ENCODE assay signal across 15 cellular contexts in genomic region chr6:50785921-50786320, GRCh38. TPM values are rescaled to one million over a fixed set of nuclear protein-coding genes. Genes with fewer than 3 reads are reported as not detected.
A peak's percentile ranks its signal among the peaks of the same experiment; 100 is the strongest.
DNase-seq lines count a peak whose midpoint lies in the region; FAIRE-seq and TF ChIP-seq lines count a peak whose summit lies in the region.
"Had no signal": no experiment of that assay in that cellular context is flagged by ENCODE, and none has a peak within 500 bp of the region (broad histone marks: within the 10 kb centered on the region; RNA-seq: fewer than 3 reads in every experiment).

No MANE protein-coding gene starts in this region.

- no peak overlapping the region for H3K4me2 ChIP-seq in astrocyte (ENCODE audit: low read length)
- H3K4me2 ChIP-seq: A549 had no signal

- H3K9ac ChIP-seq in astrocyte (ENCODE audit: low read length): no peak overlapping the region

- H3K4me1 ChIP-seq in astrocyte (ENCODE audit: insufficient read depth, low read length): no peaks in the 10 kb centered on the region
- H3K4me1 ChIP-seq: A549, BE2C had no signal

- H3K36me3 Mint-ChIP-seq in astrocyte (ENCODE audit: low read depth, unreplicated experiment) (no peaks in the 10 kb centered on the region), endothelial cell (ENCODE audit: low read depth, unreplicated experiment) (no peaks in the 10 kb centered on the region)
- H3K36me3 Mint-ChIP-seq: CD4-positive, alpha-beta memory T cell had no signal

- H3K27ac ChIP-seq in RWPE1 (no peak overlapping the region), astrocyte (ENCODE audit: low read depth, low read length) (no peak overlapping the region)
- H3K27ac ChIP-seq: A549, C4-2B had no signal

- H3K27ac Mint-ChIP-seq in astrocyte (ENCODE audit: unreplicated experiment) (peak overlapping the region; percentile 49), endothelial cell (ENCODE audit: unreplicated experiment) (no peak overlapping the region)
- H3K27ac Mint-ChIP-seq: CD4-positive, alpha-beta memory T cell; HFFc6 had no signal

- no peaks in the 10 kb centered on the region for H3K27me3 ChIP-seq in astrocyte (ENCODE audit: insufficient read depth, low read length)
- H3K27me3 ChIP-seq: BE2C had no signal

- POLR2A ChIA-PET in RWPE1 (lab: Yijun Ruan, JAX; ENCODE audit: low non-redundant PET): no interaction called here

- peaks cover 9% of the 10 kb centered on the region for H3K4me1 Mint-ChIP-seq in astrocyte (ENCODE audit: low read depth, unreplicated experiment)
- peaks cover 3% of the 10 kb centered on the region for H3K4me1 Mint-ChIP-seq in endothelial cell (ENCODE audit: unreplicated experiment)
- H3K4me1 Mint-ChIP-seq: CD4-positive, alpha-beta memory T cell had no signal

- no peaks in the 10 kb centered on the region for H4K20me1 ChIP-seq in astrocyte (ENCODE audit: insufficient read depth, low read length)

- CTCF ChIA-PET in RWPE1 (lab: Yijun Ruan, JAX): interaction anchor here (0.6 to 0.7 kb wide), 2 partner anchors 16 to 1165 kb away, joined by 3 to 4 read pairs; no protein-coding TSS in a partner anchor

- no peaks in the 10 kb centered on the region for H3K79me2 ChIP-seq in astrocyte (ENCODE audit: insufficient read depth, low read length)

- no peak overlapping the region for H2AFZ ChIP-seq in astrocyte (ENCODE audit: low read depth, low read length)

- H3K4me3 Mint-ChIP-seq in astrocyte (ENCODE audit: unreplicated experiment) (no peak overlapping the region), endothelial cell (ENCODE audit: unreplicated experiment) (no peak overlapping the region)
- H3K4me3 Mint-ChIP-seq: CD4-positive, alpha-beta memory T cell; HFFc6 had no signal

- DNase-seq in RWPE1 (ENCODE audit: low spot score) (peak; percentile 37), astrocyte (ENCODE audit: low read depth) (no peak), islet precursor cell (peak; percentile 70), urothelium cell line (ENCODE audit: low spot score) (peak; percentile 61), GF-D8 (lab: John Stamatoyannopoulos, UW) (no peak), SW 1271 (lab: John Stamatoyannopoulos, UW) (no peak), endothelial cell (ENCODE audit: low spot score) (no peak)
- DNase-seq: BE2C; CD4-positive, alpha-beta memory T cell; DMS153; HCEC 1CT; HFFc6 had no signal

- TF ChIP-seq CTCF in RWPE1 (conservative IDR thresholded peaks at IDR 0.05; ENCODE audit: low read depth): no peak
- TF ChIP-seq CTCF in astrocyte (IDR thresholded peaks at IDR 0.05; ENCODE audit: insufficient read depth, low read depth, low read length): no peak
- TF ChIP-seq CTCF in endothelial cell (IDR thresholded peaks at IDR 0.05; ENCODE audit: unreplicated experiment): no peak

- no peak overlapping the region for H3K4me3 ChIP-seq in astrocyte (ENCODE audit: insufficient read depth, low read depth, low read length)
- H3K4me3 ChIP-seq: A549 had no signal

- H3K27me3 Mint-ChIP-seq in astrocyte (ENCODE audit: low read depth, unreplicated experiment) (no peaks in the 10 kb centered on the region), endothelial cell (ENCODE audit: unreplicated experiment) (no peaks in the 10 kb centered on the region)

- H3K9me3 ChIP-seq in astrocyte (ENCODE audit: insufficient read depth, low read depth, low read length): no peaks in the 10 kb centered on the region
- H3K9me3 ChIP-seq: A549, BE2C had no signal

- H3K9me3 Mint-ChIP-seq in astrocyte (ENCODE audit: unreplicated experiment): no peaks in the 10 kb centered on the region
- no peaks in the 10 kb centered on the region for H3K9me3 Mint-ChIP-seq in endothelial cell (ENCODE audit: unreplicated experiment)

- no peak for FAIRE-seq in astrocyte (lab: Jason Lieb, UNC)
- no peak for FAIRE-seq in urothelium cell line (lab: Jason Lieb, UNC)
- FAIRE-seq: A549 had no signal

- no peaks in the 10 kb centered on the region for H3K36me3 ChIP-seq in astrocyte (ENCODE audit: insufficient read depth, low read length)
- H3K36me3 ChIP-seq: BE2C had no signal

RNA-seq across cellular contexts. Expression of gene TFAP2B, which starts 32.8 kb away (rescaled TPM):
- total RNA-seq in astrocyte: not detected in 2 replicates
- not detected for total RNA-seq in endothelial cell (ENCODE audit: unreplicated experiment)
- total RNA-seq: CD4-positive, alpha-beta memory T cell; H4; HFFc6 had no signal

Comparison
In these comparisons a context has a peak if more than half of its experiments do, and no peak if none do; other contexts are left out.
1. DNase-seq: peak in RWPE1 (single experiment), islet precursor cell (single experiment) and urothelium cell line (single experiment); none in astrocyte (single experiment), GF-D8 (single experiment), SW 1271 (0 of 2) and endothelial cell (single experiment).